Comparison of ENCODE assay signal across 8 cellular contexts in genomic region chr19:39532233-39533002, GRCh38. TPM values are rescaled to one million over a fixed set of nuclear protein-coding genes. Genes with fewer than 3 reads are reported as not detected.
DNase-seq lines count a peak whose midpoint lies in the region; ATAC-seq and TF ChIP-seq lines count a peak whose summit lies in the region.

Gene EID2B, minus strand, starts transcription at chr19:39532852. Its CDS starts 50 bp downstream, at chr19:39532802.

- no peak within 1 kb of the TSS for H3K27ac ChIP-seq in iPS-18a (ENCODE audit: low read length)

- TF ChIP-seq CTCF in AG04449 (IDR thresholded peaks at IDR 0.05; ENCODE audit: insufficient read depth, low read length, missing control alignments), result peak; percentile 97

- CTCF ChIA-PET in AG04449 (lab: Yijun Ruan, JAX), result interaction anchor here (0.6 to 8.3 kb wide), 35 partner anchors 8 to 422 kb away, joined by 3 to 129 read pairs (median 5); partner anchors contain the start of genes DLL3, MED29, PAF1 and RPS16

- H3K4me2 ChIP-seq in skeletal muscle satellite cell (ENCODE audit: low read length), result peak within 1 kb of the TSS; percentile 99

- H3K9me3 ChIP-seq in iPS-18a (ENCODE audit: control insufficient read depth, low read depth, low read length) (no peaks in the 10 kb centered on the region), skeletal muscle satellite cell (replicated peaks; ENCODE audit: low read length) (no peaks in the 10 kb centered on the region)

- peak within 1 kb of the TSS; percentile 83 for H3K4me3 ChIP-seq in AG04449 (ENCODE audit: low read depth, low read length)
- H3K4me3 ChIP-seq in iPS-18a (ENCODE audit: low read length), result peak within 1 kb of the TSS; percentile 75
- peak within 1 kb of the TSS; percentile 90 for H3K4me3 ChIP-seq in skeletal muscle satellite cell (ENCODE audit: low read length)

- no peaks in the 10 kb centered on the region for H3K27me3 ChIP-seq in iPS-18a (ENCODE audit: control insufficient read depth, insufficient read depth, low read length)
- H3K27me3 ChIP-seq in skeletal muscle satellite cell (ENCODE audit: control insufficient read depth, insufficient read depth, low read length), result no peaks in the 10 kb centered on the region

- POLR2A ChIA-PET in AG04449 (lab: Yijun Ruan, JAX), result interaction anchor here (0.8 to 1.6 kb wide), 2 partner anchors 93 to 97 kb away, joined by 4 to 5 read pairs; partner anchors contain the start of gene RPS16

- H3K9ac ChIP-seq in iPS-18a (ENCODE audit: low read length) (peak within 1 kb of the TSS; percentile 69), skeletal muscle satellite cell (ENCODE audit: low read depth, low read length) (peak within 1 kb of the TSS; percentile 90)

- DNase-seq in AG04449 (ENCODE audit: low read depth, low spot score), result peak; percentile 56
- DNase-seq in NCI-H2107 treated with DMSO at 0.1 percent for 48 hours (lab: John Stamatoyannopoulos, UW; ENCODE audit: unreplicated experiment), result peak; percentile 95
- DNase-seq in UCSD-AML1 (lab: John Stamatoyannopoulos, UW; ENCODE audit: unreplicated experiment), result peak; percentile 95
- peak; percentile 88 for DNase-seq in brain pericyte (ENCODE audit: low read depth, low spot score)

- ATAC-seq in GM18861 (IDR thresholded peaks at IDR 0.05; ENCODE audit: unreplicated experiment) (peak; percentile 91), HG03095 (IDR thresholded peaks at IDR 0.05; ENCODE audit: unreplicated experiment) (peak; percentile 61)

- H3K36me3 ChIP-seq in iPS-18a (ENCODE audit: control insufficient read depth, low read depth, low read length) (no peaks in the 10 kb centered on the region), skeletal muscle satellite cell (ENCODE audit: insufficient read depth, low read length) (no peaks in the 10 kb centered on the region)

- peaks cover 3% of the 10 kb centered on the region for H3K4me1 ChIP-seq in iPS-18a (ENCODE audit: control insufficient read depth, low read depth, low read length)
- no peaks in the 10 kb centered on the region for H3K4me1 ChIP-seq in skeletal muscle satellite cell (ENCODE audit: control insufficient read depth, insufficient read depth, low read length)

RNA-seq across cellular contexts. Expression of gene EID2B, which starts in this region (rescaled TPM):
- total RNA-seq in skeletal muscle satellite cell (2012; rRNA removed), result 2.0 and 2.8 TPM in 2 replicates
